8 cellular contexts compared by ENCODE assay signal in the genomic region with DNA sequence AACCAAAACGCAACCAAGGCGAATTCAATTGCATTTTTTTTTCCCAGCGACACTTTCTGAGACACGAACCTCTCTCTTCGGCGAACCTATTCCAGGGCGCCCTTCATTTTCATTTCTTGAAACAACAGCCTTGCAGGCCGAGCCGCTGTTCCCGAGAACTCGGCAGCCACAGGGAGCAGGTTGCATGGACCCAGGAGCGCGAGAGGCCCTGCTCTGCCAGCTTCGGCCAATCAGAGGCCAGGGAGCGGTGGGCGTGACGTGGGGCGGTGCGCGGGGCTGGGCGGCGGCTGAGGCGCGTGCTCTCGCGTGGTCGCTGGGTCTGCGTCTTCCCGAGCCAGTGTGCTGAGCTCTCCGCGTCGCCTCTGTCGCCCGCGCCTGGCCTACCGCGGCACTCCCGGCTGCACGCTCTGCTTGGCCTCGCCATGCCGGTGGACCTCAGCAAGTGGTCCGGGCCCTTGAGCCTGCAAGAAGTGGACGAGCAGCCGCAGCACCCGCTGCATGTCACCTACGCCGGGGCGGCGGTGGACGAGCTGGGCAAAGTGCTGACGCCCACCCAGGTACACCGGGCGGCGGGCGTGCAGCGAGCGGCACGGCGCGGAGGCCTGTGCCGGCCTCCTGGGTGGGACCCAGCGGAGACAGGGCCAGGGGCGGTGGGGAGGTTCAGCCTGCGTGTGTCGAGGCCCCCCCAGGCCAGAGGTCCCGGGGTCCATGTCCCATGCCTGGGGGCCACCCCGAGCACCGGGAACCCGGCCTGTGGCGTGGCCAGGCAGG. TPM values are rescaled to one million over a fixed set of nuclear protein-coding genes. Genes with fewer than 3 reads are reported as not detected.
DNase-seq lines count a peak whose midpoint lies in the region; ATAC-seq and TF ChIP-seq lines count a peak whose summit lies in the region.

A gene (plus strand): TSS at position 337 of the 771 bp plus-strand sequence. CDS start 86 bp downstream, at position 423.

- H3K36me3 ChIP-seq in DND-41 (ENCODE audit: insufficient read depth, low read length) (peaks cover 35% of the 10 kb centered on the region), KMS-11 (ENCODE audit: insufficient read depth) (no peaks in the 10 kb centered on the region; the same call in 1 of the 2 replicates)
- H3K36me3 ChIP-seq in naive thymus-derived CD4-positive, alpha-beta T cell (ENCODE audit: control insufficient read depth in 2 of 3, insufficient read depth in 3 of 3, low read length in 3 of 3), result peaks cover 0 to 25% (median 5%) of the 10 kb centered on the region in 3 experiments

- peaks cover 0 to 17% (median 11%) of the 10 kb centered on the region in 5 donors for H3K36me3 Mint-ChIP-seq in naive thymus-derived CD4-positive, alpha-beta T cell
- H3K36me3 Mint-ChIP-seq in stimulated activated memory B cell treated with anti-CD40 and anti-IgM and Interleukin-4, amounts not matched to agents 10 μg/mL and 1 μg/mL and 100 μg/mL, for 72 hours, result peaks cover 18% of the 10 kb centered on the region

- H3K27ac ChIP-seq in DND-41 (ENCODE audit: low read length) (peak within 1 kb of the TSS; percentile 82), KMS-11 (peak within 1 kb of the TSS; percentile 29; the same call in 1 of the 2 replicates)
- H3K27ac ChIP-seq in naive thymus-derived CD4-positive, alpha-beta T cell (ENCODE audit: low read depth, low read length), result peak within 1 kb of the TSS; percentile 83

- H3K9me3 ChIP-seq in DND-41 (ENCODE audit: insufficient read depth, low read length, severe bottlenecking), result no peaks in the 10 kb centered on the region
- H3K9me3 ChIP-seq in naive thymus-derived CD4-positive, alpha-beta T cell (ENCODE audit: control insufficient read depth in 2 of 3, low read length in 3 of 3), result no peaks in the 10 kb centered on the region

- peak within 1 kb of the TSS; percentile 84 to 96 (median 91) for H3K27ac Mint-ChIP-seq in naive thymus-derived CD4-positive, alpha-beta T cell
- H3K27ac Mint-ChIP-seq in stimulated activated memory B cell treated with anti-CD40 and anti-IgM and Interleukin-4, amounts not matched to agents 10 μg/mL and 1 μg/mL and 100 μg/mL, for 72 hours, result peak within 1 kb of the TSS; percentile 85

- H3K9me3 Mint-ChIP-seq in naive thymus-derived CD4-positive, alpha-beta T cell, result no peaks in the 10 kb centered on the region
- no peaks in the 10 kb centered on the region for H3K9me3 Mint-ChIP-seq in stimulated activated memory B cell treated with anti-CD40 and anti-IgM and Interleukin-4, amounts not matched to agents 10 μg/mL and 1 μg/mL and 100 μg/mL, for 72 hours

- H3K27me3 ChIP-seq in DND-41 (ENCODE audit: insufficient read depth, low read length, poor library complexity), result no peaks in the 10 kb centered on the region
- H3K27me3 ChIP-seq in KMS-11 (ENCODE audit: insufficient read depth, low read depth), result no peaks in the 10 kb centered on the region
- H3K27me3 ChIP-seq in naive thymus-derived CD4-positive, alpha-beta T cell (ENCODE audit: control insufficient read depth in 2 of 2, insufficient read depth in 2 of 2, low read length in 2 of 2), result no peaks in the 10 kb centered on the region

- peaks cover 40% of the 10 kb centered on the region for H3K79me2 ChIP-seq in DND-41 (ENCODE audit: insufficient read depth, low read length)
- peaks cover 20% of the 10 kb centered on the region for H3K79me2 ChIP-seq in KMS-11 (ENCODE audit: insufficient read depth, low read depth)

- peak within 1 kb of the TSS; percentile 86 to 99 (median 97) for H3K4me3 Mint-ChIP-seq in naive thymus-derived CD4-positive, alpha-beta T cell
- peak within 1 kb of the TSS; percentile 98 for H3K4me3 Mint-ChIP-seq in stimulated activated memory B cell treated with anti-CD40 and anti-IgM and Interleukin-4, amounts not matched to agents 10 μg/mL and 1 μg/mL and 100 μg/mL, for 72 hours

- TF ChIP-seq CTCF in DND-41 (IDR thresholded peaks at IDR 0.05; ENCODE audit: borderline replicate concordance, extremely low read depth, low read length, poor library complexity, severe bottlenecking) (no peak), KMS-11 (conservative IDR thresholded peaks at IDR 0.05; ENCODE audit: low read depth, low read length) (no peak)

- H3K9ac ChIP-seq in DND-41 (ENCODE audit: low read depth, low read length), result peak within 1 kb of the TSS; percentile 87
- peak within 1 kb of the TSS; percentile 73 for H3K9ac ChIP-seq in KMS-11

- CTCF ChIA-PET in naive thymus-derived CD4-positive, alpha-beta T cell (lab: Charles Lee), result interaction anchor here (0.5 to 1.8 kb wide), 3 partner anchors 15 to 240 kb away, joined by 3 to 8 read pairs (median 4); a partner anchor contains a TSS

- H2AFZ ChIP-seq in DND-41 (ENCODE audit: low read depth, low read length), result peak within 1 kb of the TSS; percentile 97
- peak within 1 kb of the TSS; percentile 52; the same call in 1 of the 2 replicates for H2AFZ ChIP-seq in KMS-11 (ENCODE audit: low read depth)

- H3K4me3 ChIP-seq in DND-41 (ENCODE audit: low read depth in 1 of 2, low read length in 2 of 2) (peak within 1 kb of the TSS; percentile 64 to 95), KMS-11 (IDR thresholded peaks at IDR 0.05; ENCODE audit: insufficient read depth, low read depth, low read length) (no peak within 1 kb of the TSS)
- H3K4me3 ChIP-seq in naive thymus-derived CD4-positive, alpha-beta T cell (ENCODE audit: low read length), result peak within 1 kb of the TSS; percentile 76

- H3K4me2 ChIP-seq in DND-41 (ENCODE audit: insufficient read depth, low read length) (peak within 1 kb of the TSS; percentile 82), KMS-11 (peak within 1 kb of the TSS; percentile 63)

- H4K20me1 ChIP-seq in DND-41 (ENCODE audit: insufficient read depth, low read length) (peaks cover 3% of the 10 kb centered on the region; the same call in 1 of the 2 replicates), KMS-11 (ENCODE audit: insufficient read depth) (no peaks in the 10 kb centered on the region)

- peak; percentile 96 for DNase-seq in DND-41
- peak; percentile 93 for DNase-seq in RPMI8226
- DNase-seq in activated T-helper 1 cell treated with anti-CD3 and anti-CD28 coated beads, Interleukin-2, amount 50 U/mL, for 16 hours (ENCODE audit: low read depth in 1 of 2, low spot score in 1 of 2), result peak; percentile 88 to 90
- DNase-seq in fibroblast of gingiva (ENCODE audit: low read depth), result peak; percentile 93
- DNase-seq in naive thymus-derived CD4-positive, alpha-beta T cell, result peak; percentile 85 to 94 (median 89)

- ATAC-seq in DND-41 (ENCODE audit: insufficient read depth, low read depth), result peak; percentile 98
- peak; percentile 97 for ATAC-seq in GM21737 (IDR thresholded peaks at IDR 0.05; ENCODE audit: unreplicated experiment)
- ATAC-seq in naive thymus-derived CD4-positive, alpha-beta T cell, result peak; percentile 100
- peak; percentile 99 for ATAC-seq in stimulated activated memory B cell treated with anti-CD40 and anti-IgM and Interleukin-4, amounts not matched to agents 10 μg/mL and 1 μg/mL and 100 μg/mL, for 72 hours

- H3K4me1 Mint-ChIP-seq in naive thymus-derived CD4-positive, alpha-beta T cell, result peaks cover 7 to 46% (median 37%) of the 10 kb centered on the region in 7 donors
- peaks cover 31% of the 10 kb centered on the region for H3K4me1 Mint-ChIP-seq in stimulated activated memory B cell treated with anti-CD40 and anti-IgM and Interleukin-4, amounts not matched to agents 10 μg/mL and 1 μg/mL and 100 μg/mL, for 72 hours

- POLR2A ChIA-PET in naive thymus-derived CD4-positive, alpha-beta T cell (lab: Charles Lee), result interaction anchor here (1.2 to 2.4 kb wide), 7 partner anchors 13 to 241 kb away, joined by 4 to 27 read pairs (median 6); a partner anchor contains a TSS

- H3K4me1 ChIP-seq in DND-41 (ENCODE audit: insufficient read depth, low read length), result peaks cover 48% of the 10 kb centered on the region
- peaks cover 42% of the 10 kb centered on the region for H3K4me1 ChIP-seq in KMS-11 (ENCODE audit: low read depth, poor library complexity, severe bottlenecking)
- H3K4me1 ChIP-seq in naive thymus-derived CD4-positive, alpha-beta T cell (ENCODE audit: control insufficient read depth in 2 of 2, insufficient read depth in 2 of 2, low read length in 2 of 2), result peaks cover 6 to 17% of the 10 kb centered on the region in 2 donors

- intact Hi-C loops in naive thymus-derived CD4-positive, alpha-beta T cell (cut with micrococcal nuclease), result loop anchor here (1.0 to 10.0 kb wide), 10 partner anchors 15 to 1401 kb away; a partner anchor contains a TSS

- no peaks in the 10 kb centered on the region for H3K27me3 Mint-ChIP-seq in naive thymus-derived CD4-positive, alpha-beta T cell
- no peaks in the 10 kb centered on the region for H3K27me3 Mint-ChIP-seq in stimulated activated memory B cell treated with anti-CD40 and anti-IgM and Interleukin-4, amounts not matched to agents 10 μg/mL and 1 μg/mL and 100 μg/mL, for 72 hours

RNA-seq across cellular contexts. Expression of the gene that starts here (rescaled TPM):
- total RNA-seq in naive thymus-derived CD4-positive, alpha-beta T cell, result 100 to 1,000 TPM in 1 of 5 experiments, 10 to 100 TPM in 4; 73.8 to 109 (median 91.1) TPM
- 100 to 1,000 TPM; 314 to 343 TPM for polyA plus RNA-seq in naive thymus-derived CD4-positive, alpha-beta T cell

Comparison
In these comparisons a context has a peak if more than half of its experiments do, and no peak if none do; other contexts are left out.
1. H3K27ac ChIP-seq: peak in every context shown above with its lines; median percentile 83 in naive thymus-derived CD4-positive, alpha-beta T cell; 82 in DND-41; 29 in KMS-11.